8 cellular contexts compared by ENCODE assay signal in genomic region chr9:36101916-36102741, GRCh38. TPM values are rescaled to one million over a fixed set of nuclear protein-coding genes. Genes with fewer than 3 reads are reported as not detected.
DNase-seq lines count a peak whose midpoint lies in the region; ATAC-seq and TF ChIP-seq lines count a peak whose summit lies in the region.
"Had no signal": no experiment of that assay in that cellular context is flagged by ENCODE, and none has a peak within 500 bp of the region (broad histone marks: within the 10 kb centered on the region; RNA-seq: fewer than 3 reads in every experiment).

No MANE protein-coding gene starts in this region.

- H3K9me3 ChIP-seq in HCT116 (ENCODE audit: control insufficient read depth in 1 of 2, insufficient read depth in 1 of 2, low read depth in 1 of 2, low read length in 2 of 2) (no peaks in the 10 kb centered on the region), gastroesophageal sphincter (no peaks in the 10 kb centered on the region), stomach (no peaks in the 10 kb centered on the region), transverse colon (no peaks in the 10 kb centered on the region)
- H3K9me3 ChIP-seq: colonic mucosa had no signal

- ATAC-seq in HCT116: peak; percentile 74
- ATAC-seq in gastroesophageal sphincter: peak; percentile 46
- no peak for ATAC-seq in HG03469 (IDR thresholded peaks at IDR 0.05; ENCODE audit: unreplicated experiment)
- ATAC-seq in GM19455 (IDR thresholded peaks at IDR 0.05; ENCODE audit: unreplicated experiment): no peak

- no peak for TF ChIP-seq RAD21 in HCT116 (IDR thresholded peaks at IDR 0.05; ENCODE audit: low read depth)

- no peak for TF ChIP-seq POLR2A in HCT116 (IDR thresholded peaks at IDR 0.05; ENCODE audit: borderline replicate concordance, extremely low read depth, insufficient read depth, insufficient read length)
- TF ChIP-seq POLR2A in gastroesophageal sphincter (IDR thresholded peaks at IDR 0.05): no peak
- no peak for TF ChIP-seq POLR2A in stomach (IDR thresholded peaks at IDR 0.05)
- no peak for TF ChIP-seq POLR2A in transverse colon (IDR thresholded peaks at IDR 0.05)

- WGBS in gastroesophageal sphincter (ENCODE audit: low coverage in 1 of 2), 2 donors: 58 to 79% methylated on average over 2 to 4 of the region's 4 CpGs
- WGBS in stomach, 5 donors: 62 to 82% (median 71%) methylated on average over 4 of the region's 4 CpGs
- 54 to 63% methylated on average over 4 of the region's 4 CpGs for WGBS in transverse colon (ENCODE audit: low coverage in 1 of 2), 2 donors

- intact Hi-C loops in HCT116 (cut with micrococcal nuclease): loop anchor here (10.0 kb wide), 1 partner anchor 223 kb away; no protein-coding TSS in a partner anchor
- intact Hi-C loops in stomach (cut with DNase I; ENCODE audit: low total_unique reads): loop anchor here (5.0 kb wide), 1 partner anchor 60 kb away; no protein-coding TSS in a partner anchor
- intact Hi-C loops in transverse colon (cut with DNase I; ENCODE audit: low total_unique reads): loop anchor here (2.0 to 5.0 kb wide), 2 partner anchors 35 to 65 kb away; partner anchors contain the start of gene GLIPR2

- H3K27ac ChIP-seq in HCT116 (ENCODE audit: low read depth, low read length) (no peak overlapping the region), gastroesophageal sphincter (peak overlapping the region in 1 of 4 donors; percentile 6), stomach (peak overlapping the region in 4 of 5 donors; percentile 16 to 55 (median 40)), transverse colon (peak overlapping the region in 1 of 4 donors; percentile 19)
- H3K27ac ChIP-seq: colonic mucosa had no signal

- TF ChIP-seq CTCF in HCT116 (IDR thresholded peaks at IDR 0.05 in 2 of 3, conservative IDR thresholded peaks at IDR 0.05 in 1 of 3; ENCODE audit: borderline replicate concordance in 1 of 3, insufficient read depth in 1 of 3, low read depth in 2 of 3, low read length in 2 of 3) (no peak), gastroesophageal sphincter (IDR thresholded peaks at IDR 0.05) (no peak), stomach (IDR thresholded peaks at IDR 0.05) (no peak), transverse colon (IDR thresholded peaks at IDR 0.05) (no peak)

- POLR2A ChIA-PET in HCT116 (lab: Charles Lee): interaction anchor here (0.7 kb wide), 1 partner anchor 68 kb away, joined by 3 read pairs; no protein-coding TSS in a partner anchor

- BruUV-seq in HCT116 (replicated peaks; lab: Mats Ljungman, UMichigan): no TSS peak

- in situ Hi-C loops in transverse colon (cut with MboI; ENCODE audit: low pct_ligation_motif_present in 1 of 4, low pct_unique_long_range_greater_than_20kb in 1 of 4, low sequenced_read_pairs in 3 of 4): loop anchor here in 3 of 4 donors (5.0 to 10.0 kb wide), 2 partner anchors 63 to 65 kb away; partner anchors contain the start of gene CCIN (in 3 of the 3)

- no peaks in the 10 kb centered on the region for H4K20me1 ChIP-seq in HCT116 (ENCODE audit: insufficient read depth)

- TF ChIP-seq EP300 in gastroesophageal sphincter (IDR thresholded peaks at IDR 0.05) (no peak), stomach (IDR thresholded peaks at IDR 0.05) (no peak), transverse colon (IDR thresholded peaks at IDR 0.05; ENCODE audit: low read depth) (no peak)

- no peaks in the 10 kb centered on the region for H3K9me2 ChIP-seq in HCT116 (ENCODE audit: insufficient read depth)

- peaks cover 0 to 24% of the 10 kb centered on the region in 2 experiments; a peak in 2 of 4 replicates for H3K4me1 ChIP-seq in HCT116 (ENCODE audit: control insufficient read depth in 1 of 2, insufficient read depth in 2 of 2, low read length in 2 of 2)
- H3K4me1 ChIP-seq in gastroesophageal sphincter: no peaks in the 10 kb centered on the region
- H3K4me1 ChIP-seq in stomach: peaks cover 0 to 13% (median 0%) of the 10 kb centered on the region in 4 donors
- H3K4me1 ChIP-seq in transverse colon: peaks cover 0 to 11% (median 6%) of the 10 kb centered on the region in 4 donors
- H3K4me1 ChIP-seq: colonic mucosa had no signal

- H3K36me3 ChIP-seq in HCT116 (ENCODE audit: control insufficient read depth in 1 of 2, insufficient read depth in 2 of 2, low read length in 2 of 2) (no peaks in the 10 kb centered on the region), gastroesophageal sphincter (no peaks in the 10 kb centered on the region), stomach (no peaks in the 10 kb centered on the region), transverse colon (no peaks in the 10 kb centered on the region)
- H3K36me3 ChIP-seq: colonic mucosa had no signal

- H2AFZ ChIP-seq in HCT116 (ENCODE audit: low read depth, low read length, poor library complexity, severe bottlenecking): no peak overlapping the region

- H3K79me2 ChIP-seq in HCT116 (ENCODE audit: insufficient read depth, low read length): no peaks in the 10 kb centered on the region

- RAD21 ChIA-PET in HCT116 (lab: Charles Lee; ENCODE audit: low non-redundant PET in 1 of 2, low total read pairs in 2 of 2, uncharacterized antibody in 2 of 2, unreplicated experiment in 2 of 2): interaction anchor here in 1 of 2 experiments (0.6 to 1.4 kb wide), 2 partner anchors 64 to 434 kb away, joined by 4 read pairs; no protein-coding TSS in a partner anchor

- no peak overlapping the region for H3K4me3 ChIP-seq in HCT116 (replicated peaks in 1 of 2; ENCODE audit: low read depth in 1 of 2, low read length in 2 of 2)
- no peak overlapping the region for H3K4me3 ChIP-seq in gastroesophageal sphincter
- no peak overlapping the region for H3K4me3 ChIP-seq in stomach
- no peak overlapping the region for H3K4me3 ChIP-seq in transverse colon
- H3K4me3 ChIP-seq: colonic mucosa had no signal

- peak overlapping the region; percentile 17 for H3K4me2 ChIP-seq in HCT116 (ENCODE audit: low read length)

- H3K9ac ChIP-seq in HCT116 (ENCODE audit: low read length): no peak overlapping the region

- no peaks in the 10 kb centered on the region for H3K27me3 ChIP-seq in HCT116 (ENCODE audit: insufficient read depth, low read length)
- no peaks in the 10 kb centered on the region for H3K27me3 ChIP-seq in gastroesophageal sphincter
- no peaks in the 10 kb centered on the region for H3K27me3 ChIP-seq in stomach
- no peaks in the 10 kb centered on the region for H3K27me3 ChIP-seq in transverse colon
- H3K27me3 ChIP-seq: colonic mucosa had no signal

- DNase-seq in HCT116 (ENCODE audit: low read depth, low spot score) (peak; percentile 66), SW480 (ENCODE audit: low spot score) (peak; percentile 48), stomach (no peak), transverse colon (no peak)

- CTCF ChIA-PET in HCT116 (lab: Charles Lee): interaction anchor here (0.7 to 3.7 kb wide), 11 partner anchors 8 to 227 kb away, joined by 3 to 36 read pairs (median 7); partner anchors contain the start of gene CLTA

TF ChIP-seq in HCT116, 20 proteins besides CTCF, POLR2A, EP300 and RAD21:
- 0 out of 2 replicates have a peak, but pooled peaks have one; percentile 10 for TF ChIP-seq JUND (IDR thresholded peaks at IDR 0.05)
- no peak for TF ChIP-seq EGR1 (IDR thresholded peaks at IDR 0.05; ENCODE audit: low read depth)
- no peak for TF ChIP-seq CBX3 (IDR thresholded peaks at IDR 0.05; ENCODE audit: low read depth)
- peak; percentile 35; the same call in 1 of the 2 replicates for TF ChIP-seq FOSL1 (IDR thresholded peaks at IDR 0.05; ENCODE audit: low read depth)
- TF ChIP-seq ELF1 (IDR thresholded peaks at IDR 0.05; ENCODE audit: borderline replicate concordance, low read depth): no peak
- TF ChIP-seq ZNF274 (IDR thresholded peaks at IDR 0.05; ENCODE audit: low read depth, low read length): no peak
- no peak for TF ChIP-seq EZH2 (IDR thresholded peaks at IDR 0.05)

RNA-seq across cellular contexts. Expression of gene GLIPR2, which starts 34.4 kb away (rescaled TPM):
- total RNA-seq in HCT116 (2021; ENCODE audit: unreplicated experiment): 14.5 TPM
- 8.2 and 11.6 TPM in 2 replicates for polyA plus RNA-seq in HCT116 (2012)
- 10 to 100 TPM; 52.8 to 76.8 (median 59.8) TPM for total RNA-seq in gastroesophageal sphincter
- total RNA-seq in stomach: 10 to 100 TPM in 4 of 5 donors, 1 to 10 TPM in 1; 3.5 to 40.6 (median 33.5) TPM
- 10 to 100 TPM; 22.0 to 37.9 (median 32.1) TPM for polyA plus RNA-seq in stomach
- total RNA-seq in transverse colon: 10 to 100 TPM in 3 of 4 donors, 1 to 10 TPM in 1; 9.7 to 40.4 (median 26.7) TPM

Comparison
In these comparisons a context has a peak if more than half of its experiments do, and no peak if none do; other contexts are left out.
1. ATAC-seq: peak in HCT116 (single experiment) and gastroesophageal sphincter (single experiment); none in HG03469 (single experiment) and GM19455 (single experiment).
2. DNase-seq: peak in HCT116 (single experiment) and SW480 (single experiment); none in stomach (single experiment) and transverse colon (single experiment).